ENCODE assay signal across 18 cellular contexts in the genomic region with DNA sequence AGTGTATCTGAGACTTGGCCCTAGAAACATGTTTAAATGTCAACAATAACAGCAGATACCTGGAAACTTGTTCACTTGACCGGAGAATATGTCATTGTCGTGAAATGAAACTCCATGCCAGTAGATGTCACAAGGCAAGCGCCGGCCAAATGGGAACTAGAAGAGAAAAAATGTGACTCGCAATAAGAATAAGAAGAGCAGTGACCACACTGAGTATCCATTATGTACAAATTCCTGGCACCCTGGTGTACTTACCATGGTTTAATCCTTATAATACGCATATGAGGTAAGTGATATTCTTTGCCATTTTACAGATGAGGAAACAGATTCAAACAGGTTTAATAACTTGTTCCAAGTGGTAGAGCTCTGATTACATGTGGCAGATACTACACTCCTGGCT. TPM values are rescaled to one million over a fixed set of nuclear protein-coding genes. Genes with fewer than 3 reads are reported as not detected.
DNase-seq lines count a peak whose midpoint lies in the region; ATAC-seq and TF ChIP-seq lines count a peak whose summit lies in the region.
"Had no signal": no experiment of that assay in that cellular context is flagged by ENCODE, and none has a peak within 500 bp of the region (broad histone marks: within the 10 kb centered on the region; RNA-seq: fewer than 3 reads in every experiment).

No MANE protein-coding gene starts in this region.

- H3K27me3 Mint-ChIP-seq in activated naive CD8-positive, alpha-beta T cell treated with anti-CD3 and anti-CD28 coated beads for 36 hours: no peaks in the 10 kb centered on the region

- H3K36me3 ChIP-seq in adrenal gland (replicated peaks in 1 of 2): no peaks in the 10 kb centered on the region
- H3K36me3 ChIP-seq in gastrocnemius medialis: peaks cover 0 to 14% of the 10 kb centered on the region in 2 donors

- TF ChIP-seq CTCF in adrenal gland (IDR thresholded peaks at IDR 0.05): no peak
- TF ChIP-seq CTCF in gastrocnemius medialis (IDR thresholded peaks at IDR 0.05 in 4 of 5, conservative IDR thresholded peaks at IDR 0.05 in 1 of 5): no peak

- in situ Hi-C loops in gastrocnemius medialis (cut with MboI; ENCODE audit: low sequenced_read_pairs in 4 of 4): no loop called here

- intact Hi-C loops in adrenal gland (cut with DNase I): no loop called here
- intact Hi-C loops in gastrocnemius medialis (cut with DNase I; ENCODE audit: low total_unique reads): no loop called here

- TF ChIP-seq POLR2A in adrenal gland (IDR thresholded peaks at IDR 0.05) (no peak), gastrocnemius medialis (IDR thresholded peaks at IDR 0.05) (no peak)

- H3K9me3 ChIP-seq in adrenal gland (replicated peaks in 1 of 3) (no peaks in the 10 kb centered on the region), gastrocnemius medialis (no peaks in the 10 kb centered on the region)
- H3K9me3 ChIP-seq: MG63, SJSA1 had no signal

- H3K27ac Mint-ChIP-seq in activated naive CD8-positive, alpha-beta T cell treated with anti-CD3 and anti-CD28 coated beads for 36 hours: no peak overlapping the region

- DNase-seq in Ammon's horn (ENCODE audit: low spot score) (peak; percentile 35), adrenal gland (no peak), globus pallidus (ENCODE audit: low spot score) (peak; percentile 73), gastrocnemius medialis (peak in 1 of 2 donors; percentile 40), OCI-M2 (lab: John Stamatoyannopoulos, UW; ENCODE audit: unreplicated experiment) (no peak), NCI-H1092 (lab: John Stamatoyannopoulos, UW) (no peak), NCI-H2029 (lab: John Stamatoyannopoulos, UW) (no peak)
- no peak for DNase-seq in activated naive CD8-positive, alpha-beta T cell treated with anti-CD3 and anti-CD28 coated beads for 36 hours
- DNase-seq: DND-41, GDM1, NCI-H1092 treated with DMSO at 0.1 percent for 48 hours, NCI-H1694, NCI-H774, PC-3 had no signal

- H3K4me3 ChIP-seq in adrenal gland: no peak overlapping the region
- no peak overlapping the region for H3K4me3 ChIP-seq in gastrocnemius medialis
- H3K4me3 ChIP-seq: GM12878, MG63, SJSA1 had no signal

- ATAC-seq in gastrocnemius medialis: peak; percentile 30 to 44
- ATAC-seq: GM12878, PC-3 had no signal

- H3K4me1 ChIP-seq in adrenal gland (replicated peaks in 1 of 2) (peaks cover 26 to 29% of the 10 kb centered on the region in 2 donors), gastrocnemius medialis (peaks cover 53 to 73% of the 10 kb centered on the region in 2 donors)

- H3K4me1 Mint-ChIP-seq in activated naive CD8-positive, alpha-beta T cell treated with anti-CD3 and anti-CD28 coated beads for 36 hours: no peaks in the 10 kb centered on the region

- H3K27ac ChIP-seq in adrenal gland: peak overlapping the region; percentile 48 to 77 (median 60)
- H3K27ac ChIP-seq in gastrocnemius medialis: peak overlapping the region; percentile 79 to 87 (median 83)
- H3K27ac ChIP-seq: RWPE1, SJSA1 had no signal

- H3K36me3 Mint-ChIP-seq in activated naive CD8-positive, alpha-beta T cell treated with anti-CD3 and anti-CD28 coated beads for 36 hours: peaks cover 15% of the 10 kb centered on the region

- H3K9me3 Mint-ChIP-seq in activated naive CD8-positive, alpha-beta T cell treated with anti-CD3 and anti-CD28 coated beads for 36 hours: no peaks in the 10 kb centered on the region

- H3K4me3 Mint-ChIP-seq in activated naive CD8-positive, alpha-beta T cell treated with anti-CD3 and anti-CD28 coated beads for 36 hours: no peak overlapping the region

- WGBS in adrenal gland, 4 donors: 94 to 97% (median 97%) methylated on average over 6 of the region's 6 CpGs

- no peaks in the 10 kb centered on the region for H3K27me3 ChIP-seq in adrenal gland
- H3K27me3 ChIP-seq in gastrocnemius medialis: no peaks in the 10 kb centered on the region
- H3K27me3 ChIP-seq: MG63, SJSA1 had no signal

RNA-seq across cellular contexts. Expression of a gene that starts 53.9 kb away (rescaled TPM):
- total RNA-seq in adrenal gland (10 to 100 TPM; 11.0 to 30.9 (median 17.8) TPM), gastrocnemius medialis (10 to 100 TPM; 12.3 to 20.5 (median 15.3) TPM)
- 1 to 10 TPM; 4.8 to 9.3 (median 5.9) TPM for polyA plus RNA-seq in adrenal gland
- total RNA-seq in activated naive CD8-positive, alpha-beta T cell treated with anti-CD3 and anti-CD28 coated beads for 36 hours: 1 to 10 TPM; 2.5 to 2.8 TPM

Comparison
In these comparisons a context has a peak if more than half of its experiments do, and no peak if none do; other contexts are left out.
1. DNase-seq: peak in Ammon's horn (single experiment) and globus pallidus (single experiment); none in adrenal gland (0 of 7), activated naive CD8-positive, alpha-beta T cell treated with anti-CD3 and anti-CD28 coated beads for 36 hours (single experiment), OCI-M2 (single experiment), NCI-H1092 (single experiment) and NCI-H2029 (single experiment).